Comparison of ENCODE assay signal across 19 cellular contexts in genomic region chr2:81675651-81676050, GRCh38.
DNase-seq lines count a peak whose midpoint lies in the region; ATAC-seq and TF ChIP-seq lines count a peak whose summit lies in the region.
"Had no signal": no experiment of that assay in that cellular context is flagged by ENCODE, and none has a peak within 500 bp of the region (broad histone marks: within the 10 kb centered on the region; RNA-seq: fewer than 3 reads in every experiment).

No MANE protein-coding gene starts in this region.

- TF ChIP-seq POLR2A in HCT116 (IDR thresholded peaks at IDR 0.05; ENCODE audit: borderline replicate concordance, extremely low read depth, insufficient read depth, insufficient read length), result no peak

- BruUV-seq in HCT116 (replicated peaks; lab: Mats Ljungman, UMichigan), result no TSS peak

- H3K4me3 ChIP-seq in HCT116 (replicated peaks in 1 of 2; ENCODE audit: low read depth in 1 of 2, low read length in 2 of 2) (no peak overlapping the region), WERI-Rb-1 (ENCODE audit: low read depth, low read length) (no peak overlapping the region)
- H3K4me3 ChIP-seq: BLaER1 had no signal

- intact Hi-C loops in HCT116 (cut with micrococcal nuclease), result no loop called here

- CTCF ChIA-PET in HCT116 (lab: Charles Lee), result no interaction called here

- no peaks in the 10 kb centered on the region for H4K20me1 ChIP-seq in HCT116 (ENCODE audit: insufficient read depth)
- H4K20me1 ChIP-seq: BLaER1 had no signal

- DNase-seq in HCT116 (ENCODE audit: low read depth, low spot score), result no peak
- peak; percentile 1 for DNase-seq in OCI-M1 (lab: John Stamatoyannopoulos, UW)
- no peak for DNase-seq in glutamatergic neuron
- peak; percentile 11 for DNase-seq in retina
- DNase-seq in endothelial cell (ENCODE audit: low spot score), result no peak
- no peak for DNase-seq in glomerular visceral epithelial cell (ENCODE audit: extremely low spot score)
- no peak for DNase-seq in WERI-Rb-1
- no peak for DNase-seq in NCI-H446 (lab: John Stamatoyannopoulos, UW)
- DNase-seq: 8988T; ACHN; BE2C; Caco-2; Calu3; CD4-positive, alpha-beta T cell; CD8-positive, alpha-beta T cell; DMS79 treated with DMSO at 0.1 percent for 48 hours; GF-D8 had no signal

- no peak for ATAC-seq in HCT116
- ATAC-seq: CD8-positive, alpha-beta T cell had no signal

- no peaks in the 10 kb centered on the region for H3K4me1 ChIP-seq in HCT116 (ENCODE audit: control insufficient read depth in 1 of 2, insufficient read depth in 2 of 2, low read length in 2 of 2)
- H3K4me1 ChIP-seq: BE2C, Caco-2 had no signal

- peaks cover 1% of the 10 kb centered on the region for H3K27me3 Mint-ChIP-seq in glutamatergic neuron (ENCODE audit: unreplicated experiment)
- no peaks in the 10 kb centered on the region for H3K27me3 Mint-ChIP-seq in endothelial cell (ENCODE audit: unreplicated experiment)
- H3K27me3 Mint-ChIP-seq: CD4-positive, alpha-beta T cell had no signal

- H2AFZ ChIP-seq in HCT116 (ENCODE audit: low read depth, low read length, poor library complexity, severe bottlenecking), result peak overlapping the region; percentile 49

- TF ChIP-seq RAD21 in HCT116 (IDR thresholded peaks at IDR 0.05; ENCODE audit: low read depth), result no peak

- no peaks in the 10 kb centered on the region for H3K27me3 ChIP-seq in HCT116 (ENCODE audit: insufficient read depth, low read length)
- no peaks in the 10 kb centered on the region for H3K27me3 ChIP-seq in WERI-Rb-1 (ENCODE audit: insufficient read depth, low read depth, severe bottlenecking)
- H3K27me3 ChIP-seq: BE2C, BLaER1 had no signal

- H3K36me3 Mint-ChIP-seq in glutamatergic neuron (ENCODE audit: unreplicated experiment) (no peaks in the 10 kb centered on the region), endothelial cell (ENCODE audit: low read depth, unreplicated experiment) (no peaks in the 10 kb centered on the region)
- H3K36me3 Mint-ChIP-seq: CD8-positive, alpha-beta T cell had no signal

- H3K4me2 ChIP-seq in HCT116 (ENCODE audit: low read length), result no peak overlapping the region

- peak overlapping the region; percentile 3 for H3K27ac Mint-ChIP-seq in glutamatergic neuron (ENCODE audit: unreplicated experiment)
- no peak overlapping the region for H3K27ac Mint-ChIP-seq in endothelial cell (ENCODE audit: unreplicated experiment)
- H3K27ac Mint-ChIP-seq: CD4-positive, alpha-beta T cell; CD8-positive, alpha-beta T cell had no signal

- no peak for TF ChIP-seq CTCF in HCT116 (IDR thresholded peaks at IDR 0.05 in 2 of 3, conservative IDR thresholded peaks at IDR 0.05 in 1 of 3; ENCODE audit: borderline replicate concordance in 1 of 3, insufficient read depth in 1 of 3, low read depth in 2 of 3, low read length in 2 of 3)
- no peak for TF ChIP-seq CTCF in glutamatergic neuron (IDR thresholded peaks at IDR 0.05; ENCODE audit: partially characterized antibody, unreplicated experiment)
- TF ChIP-seq CTCF in endothelial cell (IDR thresholded peaks at IDR 0.05; ENCODE audit: unreplicated experiment), result no peak
- TF ChIP-seq CTCF in WERI-Rb-1 (IDR thresholded peaks at IDR 0.05; ENCODE audit: low read depth, low read length), result no peak

- H3K4me3 Mint-ChIP-seq in glutamatergic neuron (ENCODE audit: unreplicated experiment), result no peak overlapping the region
- no peak overlapping the region for H3K4me3 Mint-ChIP-seq in endothelial cell (ENCODE audit: unreplicated experiment)
- H3K4me3 Mint-ChIP-seq: CD4-positive, alpha-beta T cell; CD8-positive, alpha-beta T cell had no signal

- RAD21 ChIA-PET in HCT116 (lab: Charles Lee; ENCODE audit: low non-redundant PET in 1 of 2, low total read pairs in 2 of 2, uncharacterized antibody in 2 of 2, unreplicated experiment in 2 of 2), result no interaction called here

- H3K9me3 ChIP-seq in HCT116 (ENCODE audit: control insufficient read depth in 1 of 2, insufficient read depth in 1 of 2, low read depth in 1 of 2, low read length in 2 of 2) (no peaks in the 10 kb centered on the region), WERI-Rb-1 (ENCODE audit: severe bottlenecking) (no peaks in the 10 kb centered on the region)
- H3K9me3 ChIP-seq: BE2C, BLaER1, Caco-2 had no signal

- H3K9me3 Mint-ChIP-seq in glutamatergic neuron (ENCODE audit: unreplicated experiment) (no peaks in the 10 kb centered on the region), endothelial cell (ENCODE audit: unreplicated experiment) (no peaks in the 10 kb centered on the region)

- no peaks in the 10 kb centered on the region for H3K9me2 ChIP-seq in HCT116 (ENCODE audit: insufficient read depth)

- H3K79me2 ChIP-seq in HCT116 (ENCODE audit: insufficient read depth, low read length), result no peaks in the 10 kb centered on the region

- H3K27ac ChIP-seq in HCT116 (ENCODE audit: low read depth, low read length) (no peak overlapping the region), WERI-Rb-1 (no peak overlapping the region)
- H3K27ac ChIP-seq: BLaER1, C4-2B had no signal

- no peaks in the 10 kb centered on the region for H3K36me3 ChIP-seq in HCT116 (ENCODE audit: control insufficient read depth in 1 of 2, insufficient read depth in 2 of 2, low read length in 2 of 2)
- no peaks in the 10 kb centered on the region for H3K36me3 ChIP-seq in WERI-Rb-1
- H3K36me3 ChIP-seq: BE2C, BLaER1 had no signal

- POLR2A ChIA-PET in HCT116 (lab: Charles Lee), result no interaction called here

- peaks cover 38% of the 10 kb centered on the region for H3K4me1 Mint-ChIP-seq in glutamatergic neuron (ENCODE audit: low read depth, unreplicated experiment)
- peaks cover 3% of the 10 kb centered on the region for H3K4me1 Mint-ChIP-seq in endothelial cell (ENCODE audit: unreplicated experiment)

- H3K9ac ChIP-seq in HCT116 (ENCODE audit: low read length), result no peak overlapping the region
- H3K9ac ChIP-seq: BLaER1 had no signal

TF ChIP-seq in HCT116, 20 proteins besides CTCF, POLR2A, EP300 and RAD21:
- TF ChIP-seq ELF1 (IDR thresholded peaks at IDR 0.05; ENCODE audit: borderline replicate concordance, low read depth) (no peak), ZNF274 (IDR thresholded peaks at IDR 0.05; ENCODE audit: low read depth, low read length) (no peak), YY1 (IDR thresholded peaks at IDR 0.05; ENCODE audit: extremely low read depth, insufficient replicate concordance, low read depth, low read length) (no peak), REST (IDR thresholded peaks at IDR 0.05; ENCODE audit: low read depth) (no peak)

Comparison
In these comparisons a context has a peak if more than half of its experiments do, and no peak if none do; other contexts are left out.
1. DNase-seq: peak in OCI-M1 (single experiment) and retina (single experiment); none in HCT116 (single experiment), glutamatergic neuron (single experiment), endothelial cell (single experiment), glomerular visceral epithelial cell (single experiment), WERI-Rb-1 (single experiment) and NCI-H446 (0 of 2).